In the genomic region with DNA sequence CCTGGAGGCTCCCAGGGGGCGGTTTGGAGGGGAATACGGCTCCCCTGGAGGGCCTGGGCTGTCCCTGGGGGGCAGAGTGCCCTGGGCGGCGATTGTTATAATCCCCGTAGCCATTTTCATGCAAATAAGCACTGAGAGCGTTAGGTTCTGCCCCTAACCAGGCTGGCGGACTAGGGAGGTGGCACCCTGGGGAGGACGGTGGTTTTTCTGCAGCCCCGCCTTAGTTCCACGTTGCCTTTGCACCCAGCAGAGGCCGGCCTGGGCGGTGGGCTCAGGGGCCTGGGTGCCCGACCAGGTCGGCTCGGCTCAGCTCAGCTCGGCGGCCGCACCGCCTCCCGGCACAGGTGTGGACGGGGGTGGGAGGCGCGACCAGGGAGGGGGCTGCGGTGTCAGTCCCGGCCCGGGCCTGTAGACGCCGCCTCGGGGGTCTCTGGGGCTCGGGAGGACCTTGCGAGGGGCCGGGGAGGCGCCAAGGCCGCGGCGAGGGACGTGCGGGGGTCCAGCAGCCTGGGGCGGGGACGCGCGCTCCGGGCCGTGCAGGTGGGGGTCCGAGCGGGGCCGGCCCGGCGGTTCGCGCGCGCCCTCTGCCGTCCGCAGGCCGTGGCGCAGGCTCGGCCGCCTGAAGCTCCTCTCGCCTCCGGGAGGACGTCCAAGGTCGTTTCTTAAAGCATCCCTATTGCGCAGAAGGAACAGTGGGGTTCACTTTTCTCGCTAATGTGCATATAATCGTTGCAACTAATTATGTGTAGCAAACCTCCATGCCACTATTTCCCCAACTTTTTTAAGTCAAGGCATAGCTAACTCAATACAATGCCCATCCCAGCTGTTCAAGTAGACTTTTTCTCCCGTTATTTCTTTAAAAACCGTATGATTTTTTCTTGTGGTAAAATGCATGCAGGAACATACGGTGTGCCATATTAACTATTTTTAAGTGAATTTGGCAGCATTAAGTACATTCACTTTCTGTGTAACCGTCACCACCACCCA, we compare ENCODE assay signal across 8 cellular contexts. TPM values are rescaled to one million over a fixed set of nuclear protein-coding genes. Genes with fewer than 3 reads are reported as not detected.
A peak's percentile ranks its signal among the peaks of the same experiment; 100 is the strongest.
DNase-seq lines count a peak whose midpoint lies in the region; ATAC-seq and TF ChIP-seq lines count a peak whose summit lies in the region.

No MANE protein-coding gene starts in this region.

- peaks cover 10% of the 10 kb centered on the region for H3K9me3 ChIP-seq in suprapubic skin

- peak; percentile 50 to 93 for TF ChIP-seq CTCF in suprapubic skin (IDR thresholded peaks at IDR 0.05)

- no peak for TF ChIP-seq POLR2A in suprapubic skin (IDR thresholded peaks at IDR 0.05)

- ATAC-seq in GM21367 (IDR thresholded peaks at IDR 0.05; ENCODE audit: unreplicated experiment), result no peak

- peaks cover 42% of the 10 kb centered on the region for H3K4me1 ChIP-seq in suprapubic skin

- 5% methylated on average over 21 of the region's 70 CpGs for WGBS in suprapubic skin

- peak overlapping the region; percentile 57 for H3K4me3 ChIP-seq in suprapubic skin

- H3K27me3 ChIP-seq in suprapubic skin, result peaks cover 46% of the 10 kb centered on the region

- H3K27ac ChIP-seq in epithelial cell of prostate (peak overlapping the region; percentile 52), suprapubic skin (peak overlapping the region; percentile 68)

- TF ChIP-seq EP300 in suprapubic skin (IDR thresholded peaks at IDR 0.05), result no peak

- DNase-seq in Ammon's horn (ENCODE audit: low spot score) (peak; percentile 72), GM19240 (ENCODE audit: insufficient read length, low spot score) (peak; percentile 62), NCI-H2227 treated with DMSO at 0.1 percent for 48 hours (lab: John Stamatoyannopoulos, UW) (peak; percentile 30), activated T-cell treated with anti-CD3 and anti-CD28 coated beads for 24 hours (ENCODE audit: low read depth) (peak; percentile 42), epithelial cell of prostate (ENCODE audit: low read depth, low spot score) (no peak), mucosa of gallbladder (ENCODE audit: low spot score) (peak; percentile 61), suprapubic skin (ENCODE audit: low spot score in 2 of 2) (no peak)

- no peaks in the 10 kb centered on the region for H3K36me3 ChIP-seq in suprapubic skin

RNA-seq across cellular contexts. Expression of gene DUSP8, which starts 2.5 kb away (rescaled TPM):
- total RNA-seq in mucosa of gallbladder, result 35.6 TPM
- 1 to 10 TPM; 1.9 to 4.8 (median 3.0) TPM for total RNA-seq in suprapubic skin

RNA-seq across cellular contexts. Expression of gene KRTAP5-1, which starts 10.5 kb away (rescaled TPM):
- total RNA-seq in mucosa of gallbladder (not detected), suprapubic skin (1 to 10 TPM in 2 of 4 donors, not detected in 2; 1.0 to 1.2 TPM)

RNA-seq across cellular contexts. Expression of gene KRTAP5-2, which starts 23.5 kb away (rescaled TPM):
- total RNA-seq in mucosa of gallbladder (0.26 TPM), suprapubic skin (10 to 100 TPM in 1 of 4 donors, 1 to 10 TPM in 2, not detected in 1; 1.7 to 12.0 (median 4.6) TPM)

RNA-seq across cellular contexts. Expression of gene KRTAP5-3, which starts 33.7 kb away (rescaled TPM):
- total RNA-seq in mucosa of gallbladder, result not detected
- 10 to 100 TPM in 1 of 4 donors, 1 to 10 TPM in 2, not detected in 1; 3.7 to 14.9 (median 4.4) TPM for total RNA-seq in suprapubic skin

RNA-seq across cellular contexts. Expression of gene KRTAP5-4, which starts 47.4 kb away (rescaled TPM):
- total RNA-seq in mucosa of gallbladder, result not detected
- total RNA-seq in suprapubic skin, result 1 to 10 TPM in 2 of 4 donors, under 1 TPM in 1, not detected in 1; 0.55 to 3.6 (median 3.5) TPM

Comparison
In these comparisons a context has a peak if more than half of its experiments do, and no peak if none do; other contexts are left out.
1. DNase-seq: peak in Ammon's horn (single experiment), GM19240 (single experiment), NCI-H2227 treated with DMSO at 0.1 percent for 48 hours (single experiment), activated T-cell treated with anti-CD3 and anti-CD28 coated beads for 24 hours (single experiment) and mucosa of gallbladder (single experiment); none in epithelial cell of prostate (single experiment) and suprapubic skin (0 of 2).